Comparison of ENCODE assay signal across 11 cellular contexts in genomic region chr11:84261707-84262106, GRCh38.
DNase-seq lines count a peak whose midpoint lies in the region; ATAC-seq, FAIRE-seq and TF ChIP-seq lines count a peak whose summit lies in the region.
"Had no signal": no experiment of that assay in that cellular context is flagged by ENCODE, and none has a peak within 500 bp of the region (broad histone marks: within the 10 kb centered on the region; RNA-seq: fewer than 3 reads in every experiment).

No MANE protein-coding gene starts in this region.

- TF ChIP-seq EP300 in tibial nerve (IDR thresholded peaks at IDR 0.05) = no peak

- peak; percentile 91 for ATAC-seq in GM23338

- no peaks in the 10 kb centered on the region for H3F3A ChIP-seq in GM23338 (replicated peaks; ENCODE audit: low read depth)

- peaks cover 14% of the 10 kb centered on the region for H3K4me1 ChIP-seq in BE2C
- no peaks in the 10 kb centered on the region for H3K4me1 ChIP-seq in GM23338 (ENCODE audit: insufficient read depth)
- no peaks in the 10 kb centered on the region for H3K4me1 ChIP-seq in OCI-LY7 (ENCODE audit: insufficient read depth, low read length, poor library complexity, severe bottlenecking)
- H3K4me1 ChIP-seq in keratinocyte (ENCODE audit: control insufficient read depth, extremely low read depth, insufficient read depth, low read length) = no peaks in the 10 kb centered on the region
- H3K4me1 ChIP-seq in tibial nerve = no peaks in the 10 kb centered on the region

- no peaks in the 10 kb centered on the region for H4K20me1 ChIP-seq in GM23338 (replicated peaks; ENCODE audit: insufficient read depth)
- no peaks in the 10 kb centered on the region for H4K20me1 ChIP-seq in OCI-LY7 (ENCODE audit: insufficient read depth, low read length)
- H4K20me1 ChIP-seq in keratinocyte (ENCODE audit: control insufficient read depth, extremely low read depth, insufficient read depth, low read length) = no peaks in the 10 kb centered on the region

- H3K9me1 ChIP-seq in keratinocyte (ENCODE audit: control insufficient read depth, extremely low read depth, insufficient read depth, low read length) = no peaks in the 10 kb centered on the region

- no peaks in the 10 kb centered on the region for H3K36me3 Mint-ChIP-seq in GM23338 (ENCODE audit: low read depth)
- no peaks in the 10 kb centered on the region for H3K36me3 Mint-ChIP-seq in osteocyte (ENCODE audit: unreplicated experiment)

- H3K4me2 ChIP-seq in GM23338 (no peak overlapping the region), OCI-LY7 (ENCODE audit: low read length) (no peak overlapping the region), keratinocyte (ENCODE audit: control insufficient read depth, extremely low read depth, insufficient read depth, low read depth, low read length) (no peak overlapping the region)

- DNase-seq in BE2C (peak; percentile 46), GM23338 (ENCODE audit: low spot score) (peak; percentile 60), OCI-LY7 (ENCODE audit: low spot score) (no peak), keratinocyte (ENCODE audit: low read depth, low spot score) (no peak), NCI-H226 (no peak), osteocyte (ENCODE audit: extremely low spot score, unreplicated experiment) (no peak), T-helper 2 cell (no peak), tibial nerve (ENCODE audit: low spot score in 2 of 2) (no peak)
- DNase-seq: activated CD4-positive, alpha-beta T cell treated with anti-CD3 and anti-CD28 coated beads, Interleukin-2, amount 10 ng/mL, durations not matched to agents 7 days and 5 days; KG1 had no signal

- H3K4me3 ChIP-seq in BE2C (ENCODE audit: low read depth, low read length) (no peak overlapping the region), GM23338 (no peak overlapping the region), OCI-LY7 (ENCODE audit: low read depth, low read length, poor library complexity, severe bottlenecking) (no peak overlapping the region), keratinocyte (ENCODE audit: control insufficient read depth in 2 of 3, extremely low read depth in 1 of 3, insufficient read depth in 2 of 3, low read depth in 1 of 3, low read length in 3 of 3) (no peak overlapping the region), tibial nerve (no peak overlapping the region)

- H3K9me2 ChIP-seq in GM23338 (ENCODE audit: insufficient read depth) = no peaks in the 10 kb centered on the region
- no peaks in the 10 kb centered on the region for H3K9me2 ChIP-seq in OCI-LY7 (ENCODE audit: insufficient read depth, low read length)

- no peaks in the 10 kb centered on the region for H3K9me3 ChIP-seq in BE2C
- no peaks in the 10 kb centered on the region for H3K9me3 ChIP-seq in OCI-LY7 (ENCODE audit: low read length)
- no peaks in the 10 kb centered on the region for H3K9me3 ChIP-seq in keratinocyte (ENCODE audit: control insufficient read depth, low read depth, low read length)
- no peaks in the 10 kb centered on the region for H3K9me3 ChIP-seq in tibial nerve

- no peaks in the 10 kb centered on the region for H3K4me1 Mint-ChIP-seq in GM23338
- H3K4me1 Mint-ChIP-seq in osteocyte (ENCODE audit: unreplicated experiment) = no peaks in the 10 kb centered on the region
- H3K4me1 Mint-ChIP-seq: activated CD4-positive, alpha-beta T cell treated with anti-CD3 and anti-CD28 coated beads, Interleukin-2, amount 10 ng/mL, durations not matched to agents 7 days and 5 days; B cell had no signal

- TF ChIP-seq CTCF in BE2C (IDR thresholded peaks at IDR 0.05; ENCODE audit: low read depth, low read length) (peak; percentile 67), GM23338 (conservative IDR thresholded peaks at IDR 0.05; ENCODE audit: low read depth in 2 of 2) (peak; percentile 70 to 81), OCI-LY7 (conservative IDR thresholded peaks at IDR 0.05; ENCODE audit: low read length) (peak; percentile 32), keratinocyte (optimal IDR thresholded peaks at IDR 0.05 in 1 of 3, IDR thresholded peaks at IDR 0.05 in 1 of 3, conservative IDR thresholded peaks at IDR 0.05 in 1 of 3; ENCODE audit: extremely low read depth in 1 of 3, insufficient read depth in 2 of 3, low read length in 3 of 3) (peak in 2 of 3 experiments; percentile 54 to 62), osteocyte (IDR thresholded peaks at IDR 0.05) (no peak), tibial nerve (IDR thresholded peaks at IDR 0.05) (no peak)

- no peak for FAIRE-seq in keratinocyte (lab: Jason Lieb, UNC)

- no TSS peak for BruUV-seq in OCI-LY7 (replicated peaks; lab: Mats Ljungman, UMichigan)

- H3K27me3 Mint-ChIP-seq in GM23338 (ENCODE audit: insufficient read depth, low read depth, poor library complexity) (no peaks in the 10 kb centered on the region), osteocyte (ENCODE audit: unreplicated experiment) (no peaks in the 10 kb centered on the region)
- H3K27me3 Mint-ChIP-seq: activated CD4-positive, alpha-beta T cell treated with anti-CD3 and anti-CD28 coated beads, Interleukin-2, amount 10 ng/mL, durations not matched to agents 7 days and 5 days; B cell had no signal

- H2AFZ ChIP-seq in GM23338 (no peak overlapping the region), OCI-LY7 (ENCODE audit: low read length) (no peak overlapping the region), keratinocyte (ENCODE audit: control insufficient read depth, low read length) (no peak overlapping the region)

- H3K27ac Mint-ChIP-seq in GM23338 = no peak overlapping the region
- H3K27ac Mint-ChIP-seq in osteocyte (ENCODE audit: unreplicated experiment) = no peak overlapping the region
- H3K27ac Mint-ChIP-seq: activated CD4-positive, alpha-beta T cell treated with anti-CD3 and anti-CD28 coated beads, Interleukin-2, amount 10 ng/mL, durations not matched to agents 7 days and 5 days; B cell had no signal

- H3K79me2 ChIP-seq in GM23338 (replicated peaks; ENCODE audit: insufficient read depth) (no peaks in the 10 kb centered on the region), OCI-LY7 (ENCODE audit: insufficient read depth, low read depth, low read length) (no peaks in the 10 kb centered on the region), keratinocyte (ENCODE audit: control insufficient read depth, insufficient read depth, low read length) (no peaks in the 10 kb centered on the region)

- POLR2A ChIA-PET in OCI-LY7 (lab: Charles Lee) = no interaction called here

- H3K9ac ChIP-seq in keratinocyte (ENCODE audit: control insufficient read depth, extremely low read depth, insufficient read depth, low read length) = no peak overlapping the region

- H3K27me3 ChIP-seq in BE2C (no peaks in the 10 kb centered on the region), GM23338 (ENCODE audit: insufficient read depth) (no peaks in the 10 kb centered on the region), keratinocyte (ENCODE audit: control insufficient read depth, extremely low read depth, insufficient read depth, low read length) (no peaks in the 10 kb centered on the region), tibial nerve (no peaks in the 10 kb centered on the region)

- TF ChIP-seq POLR2A in tibial nerve (IDR thresholded peaks at IDR 0.05) = no peak

- H3K9me3 Mint-ChIP-seq in GM23338 (no peaks in the 10 kb centered on the region), osteocyte (ENCODE audit: unreplicated experiment) (no peaks in the 10 kb centered on the region)

- CTCF ChIA-PET in OCI-LY7 (lab: Charles Lee; ENCODE audit: unreplicated experiment) = no interaction called here

- intact Hi-C loops in OCI-LY7 (cut with micrococcal nuclease; ENCODE audit: unreplicated experiment) = no loop called here

- no peak overlapping the region for H3K27ac ChIP-seq in GM23338 (ENCODE audit: low read depth)
- H3K27ac ChIP-seq in OCI-LY7 (ENCODE audit: low read depth, low read length, poor library complexity, severe bottlenecking) = no peak overlapping the region
- H3K27ac ChIP-seq in keratinocyte (ENCODE audit: control insufficient read depth, insufficient read depth, low read length) = no peak overlapping the region
- no peak overlapping the region for H3K27ac ChIP-seq in tibial nerve

- dilution Hi-C loops in keratinocyte (cut with MboI; ENCODE audit: extremely low pct_ligation_motif_present, low sequenced_read_pairs) = no loop called here

- no peak overlapping the region for H3K4me3 Mint-ChIP-seq in GM23338
- no peak overlapping the region for H3K4me3 Mint-ChIP-seq in osteocyte (ENCODE audit: unreplicated experiment)
- H3K4me3 Mint-ChIP-seq: activated CD4-positive, alpha-beta T cell treated with anti-CD3 and anti-CD28 coated beads, Interleukin-2, amount 10 ng/mL, durations not matched to agents 7 days and 5 days; B cell had no signal

- H3K36me3 ChIP-seq in BE2C (no peaks in the 10 kb centered on the region), GM23338 (ENCODE audit: insufficient read depth) (no peaks in the 10 kb centered on the region), OCI-LY7 (ENCODE audit: insufficient read depth, low read length) (no peaks in the 10 kb centered on the region), keratinocyte (ENCODE audit: control insufficient read depth in 2 of 2, extremely low read depth in 1 of 2, insufficient read depth in 2 of 2, low read length in 2 of 2) (no peaks in the 10 kb centered on the region), tibial nerve (no peaks in the 10 kb centered on the region)

TF ChIP-seq in GM23338, 12 proteins besides CTCF, POLR2A, EP300 and RAD21 (continues in another document):
- no peak for TF ChIP-seq STAT1 (IDR thresholded peaks at IDR 0.05; ENCODE audit: unreplicated experiment)

Comparison
In these comparisons a context has a peak if more than half of its experiments do, and no peak if none do; other contexts are left out.
1. DNase-seq: peak in BE2C (single experiment) and GM23338 (single experiment); none in OCI-LY7 (single experiment), keratinocyte (single experiment), NCI-H226 (single experiment), osteocyte (single experiment), T-helper 2 cell (0 of 5) and tibial nerve (0 of 2).
2. CTCF ChIP-seq: peak in BE2C (single experiment), GM23338 (2 of 2), OCI-LY7 (single experiment) and keratinocyte (2 of 3); none in osteocyte (single experiment) and tibial nerve (0 of 5).